10 cellular contexts compared by ENCODE assay signal in the genomic region with DNA sequence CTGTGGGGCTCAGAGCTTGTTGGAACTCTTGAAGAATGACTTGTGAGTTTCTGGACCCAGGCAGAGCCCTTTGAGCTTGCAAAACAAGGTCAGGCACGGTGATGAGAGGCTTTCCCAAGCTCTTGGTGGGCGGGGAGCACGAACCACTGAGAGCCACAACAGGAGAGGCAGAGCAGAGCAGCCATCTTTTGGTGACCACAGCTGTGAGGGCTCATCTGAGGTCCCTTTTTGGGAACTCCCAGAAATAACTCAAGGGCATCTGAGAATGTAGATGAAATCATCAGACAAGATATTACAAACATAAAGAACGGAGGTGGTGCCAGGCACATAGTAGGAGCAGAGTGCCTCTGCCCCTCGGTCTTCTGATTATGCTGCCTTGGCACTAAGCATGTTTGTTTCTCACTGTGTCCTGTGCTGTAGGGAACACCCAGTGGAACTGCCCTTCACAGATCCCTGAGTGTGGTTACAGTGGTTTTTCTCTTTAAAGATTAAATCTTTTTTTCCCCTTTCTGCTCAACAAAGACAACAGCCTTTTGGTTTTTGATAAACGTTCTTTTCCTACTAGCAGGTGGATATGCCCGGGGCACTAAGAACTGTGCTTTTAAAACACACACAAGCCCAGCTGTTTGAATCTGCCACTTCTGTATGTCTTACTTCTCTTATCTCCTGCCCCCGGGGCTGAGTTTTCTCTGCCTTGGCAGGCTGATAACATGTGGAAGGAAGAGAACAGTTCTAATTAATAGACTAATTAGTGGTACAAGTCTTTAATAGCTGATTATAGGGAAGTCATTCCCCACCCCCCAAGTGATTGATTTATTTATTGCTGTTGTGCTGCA. TPM values are rescaled to one million over a fixed set of nuclear protein-coding genes. Genes with fewer than 3 reads are reported as not detected.
DNase-seq lines count a peak whose midpoint lies in the region; ATAC-seq lines count a peak whose summit lies in the region.
"Had no signal": no experiment of that assay in that cellular context is flagged by ENCODE, and none has a peak within 500 bp of the region (broad histone marks: within the 10 kb centered on the region; RNA-seq: fewer than 3 reads in every experiment).

No MANE protein-coding gene starts in this region.

- peak overlapping the region; percentile 50 to 85 (median 79) for H3K4me3 Mint-ChIP-seq in CD4-positive, alpha-beta memory T cell
- H3K4me3 Mint-ChIP-seq in activated CD4-positive, alpha-beta memory T cell treated with anti-CD3 and anti-CD28 coated beads, Interleukin-2, amount 10 ng/mL, durations not matched to agents 7 days and 5 days, result peak overlapping the region; percentile 44

- H3K9me3 Mint-ChIP-seq in CD4-positive, alpha-beta memory T cell, result no peaks in the 10 kb centered on the region
- no peaks in the 10 kb centered on the region for H3K9me3 Mint-ChIP-seq in activated CD4-positive, alpha-beta memory T cell treated with anti-CD3 and anti-CD28 coated beads, Interleukin-2, amount 10 ng/mL, durations not matched to agents 7 days and 5 days

- peaks cover 58 to 78% (median 66%) of the 10 kb centered on the region in 4 donors for H3K4me1 Mint-ChIP-seq in CD4-positive, alpha-beta memory T cell
- peaks cover 67% of the 10 kb centered on the region for H3K4me1 Mint-ChIP-seq in activated CD4-positive, alpha-beta memory T cell treated with anti-CD3 and anti-CD28 coated beads, Interleukin-2, amount 10 ng/mL, durations not matched to agents 7 days and 5 days

- H3K4me1 ChIP-seq in CD4-positive, alpha-beta memory T cell (ENCODE audit: insufficient read depth, low read length), result peaks cover 65% of the 10 kb centered on the region

- peak overlapping the region; percentile 4 to 17 for H3K4me3 ChIP-seq in CD4-positive, alpha-beta memory T cell (ENCODE audit: low read length in 2 of 2)

- POLR2A ChIA-PET in CD4-positive, alpha-beta memory T cell (lab: Charles Lee; ENCODE audit: partially characterized antibody), result interaction anchor here (0.9 to 11.1 kb wide), 8 partner anchors 11 to 90 kb away, joined by 3 to 157 read pairs (median 10); no protein-coding TSS in a partner anchor
- POLR2A ChIA-PET in activated CD4-positive, alpha-beta memory T cell treated with anti-CD3 and anti-CD28 coated beads, Interleukin-2, amount 10 ng/mL, durations not matched to agents 7 days and 5 days (lab: Charles Lee), result interaction anchor here (1.2 to 9.6 kb wide), 7 partner anchors 10 to 121 kb away, joined by 4 to 163 read pairs (median 18); partner anchors contain the start of gene CD46

- intact Hi-C loops in CD4-positive, alpha-beta memory T cell (cut with micrococcal nuclease), result loop anchor here (1.0 kb wide), 2 partner anchors 10 to 47 kb away; no protein-coding TSS in a partner anchor

- H3K27ac Mint-ChIP-seq in CD4-positive, alpha-beta memory T cell, result peak overlapping the region; percentile 59 to 93 (median 90)
- peak overlapping the region; percentile 92 for H3K27ac Mint-ChIP-seq in activated CD4-positive, alpha-beta memory T cell treated with anti-CD3 and anti-CD28 coated beads, Interleukin-2, amount 10 ng/mL, durations not matched to agents 7 days and 5 days

- no peaks in the 10 kb centered on the region for H3K27me3 Mint-ChIP-seq in CD4-positive, alpha-beta memory T cell
- no peaks in the 10 kb centered on the region for H3K27me3 Mint-ChIP-seq in activated CD4-positive, alpha-beta memory T cell treated with anti-CD3 and anti-CD28 coated beads, Interleukin-2, amount 10 ng/mL, durations not matched to agents 7 days and 5 days

- DNase-seq in CD4-positive, alpha-beta memory T cell, result peak; percentile 31 to 68 (median 35)
- peak; percentile 61 for DNase-seq in activated CD4-positive, alpha-beta memory T cell treated with anti-CD3 and anti-CD28 coated beads, Interleukin-2, amount 10 ng/mL, durations not matched to agents 7 days and 5 days
- DNase-seq in islet precursor cell (peak; percentile 31), middle frontal gyrus (ENCODE audit: extremely low spot score, low spot score) (no peak), NCI-H2107 treated with DMSO at 0.1 percent for 48 hours (lab: John Stamatoyannopoulos, UW; ENCODE audit: unreplicated experiment) (no peak)
- DNase-seq: kidney glomerular epithelial cell had no signal

- H3K9me3 ChIP-seq in CD4-positive, alpha-beta memory T cell (ENCODE audit: control insufficient read depth in 1 of 2, low read length in 2 of 2), result no peaks in the 10 kb centered on the region
- H3K9me3 ChIP-seq in KOPT-K1 (ENCODE audit: insufficient read depth, low read length, poor library complexity, severe bottlenecking), result no peaks in the 10 kb centered on the region

- H3K36me3 Mint-ChIP-seq in CD4-positive, alpha-beta memory T cell, result peaks cover 0 to 9% of the 10 kb centered on the region in 2 donors
- H3K36me3 Mint-ChIP-seq in activated CD4-positive, alpha-beta memory T cell treated with anti-CD3 and anti-CD28 coated beads, Interleukin-2, amount 10 ng/mL, durations not matched to agents 7 days and 5 days (ENCODE audit: low read depth), result peaks cover 2% of the 10 kb centered on the region

- ATAC-seq in HG03378 (IDR thresholded peaks at IDR 0.05; ENCODE audit: unreplicated experiment), result no peak
- no peak for ATAC-seq in HG03460 (IDR thresholded peaks at IDR 0.05; ENCODE audit: unreplicated experiment)

- H3K27me3 ChIP-seq in CD4-positive, alpha-beta memory T cell (ENCODE audit: insufficient read depth, low read length), result no peaks in the 10 kb centered on the region

- no peaks in the 10 kb centered on the region for H3K36me3 ChIP-seq in CD4-positive, alpha-beta memory T cell (ENCODE audit: insufficient read depth, low read length)
- H3K36me3 ChIP-seq in KOPT-K1 (ENCODE audit: insufficient read depth, low read length), result no peaks in the 10 kb centered on the region

- peak overlapping the region; percentile 38 for H3K27ac ChIP-seq in CD4-positive, alpha-beta memory T cell (ENCODE audit: low read depth, low read length)
- peak overlapping the region; percentile 99 for H3K27ac ChIP-seq in KOPT-K1 (ENCODE audit: low read depth, low read length, poor library complexity, severe bottlenecking)

- CTCF ChIA-PET in CD4-positive, alpha-beta memory T cell (lab: Charles Lee; ENCODE audit: partially characterized antibody), result interaction anchor here (0.5 to 19.5 kb wide), 10 partner anchors 8 to 1751 kb away, joined by 3 to 494 read pairs (median 10); no protein-coding TSS in a partner anchor
- CTCF ChIA-PET in activated CD4-positive, alpha-beta memory T cell treated with anti-CD3 and anti-CD28 coated beads, Interleukin-2, amount 10 ng/mL, durations not matched to agents 7 days and 5 days (lab: Charles Lee), result interaction anchor here (1.1 to 17.2 kb wide), 9 partner anchors 9 to 372 kb away, joined by 3 to 423 read pairs (median 10); no protein-coding TSS in a partner anchor

RNA-seq across cellular contexts. Expression of gene CD34, which starts 37.7 kb away (rescaled TPM):
- total RNA-seq in CD4-positive, alpha-beta memory T cell, result under 1 TPM in 1 of 2 experiments, not detected in 1; 0.03 TPM
- not detected for polyA plus RNA-seq in CD4-positive, alpha-beta memory T cell
- total RNA-seq in activated CD4-positive, alpha-beta memory T cell treated with anti-CD3 and anti-CD28 coated beads, Interleukin-2, amount 10 ng/mL, durations not matched to agents 7 days and 5 days, result under 1 TPM; 0.03 to 0.05 TPM
- total RNA-seq: bronchial epithelial cell had no signal

Comparison
In these comparisons a context has a peak if more than half of its experiments do, and no peak if none do; other contexts are left out.
1. DNase-seq: peak in CD4-positive, alpha-beta memory T cell (5 of 5), activated CD4-positive, alpha-beta memory T cell treated with anti-CD3 and anti-CD28 coated beads, Interleukin-2, amount 10 ng/mL, durations not matched to agents 7 days and 5 days (single experiment) and islet precursor cell (single experiment); none in middle frontal gyrus (single experiment) and NCI-H2107 treated with DMSO at 0.1 percent for 48 hours (single experiment).